Comparison of ENCODE assay signal across 17 cellular contexts in the genomic region with DNA sequence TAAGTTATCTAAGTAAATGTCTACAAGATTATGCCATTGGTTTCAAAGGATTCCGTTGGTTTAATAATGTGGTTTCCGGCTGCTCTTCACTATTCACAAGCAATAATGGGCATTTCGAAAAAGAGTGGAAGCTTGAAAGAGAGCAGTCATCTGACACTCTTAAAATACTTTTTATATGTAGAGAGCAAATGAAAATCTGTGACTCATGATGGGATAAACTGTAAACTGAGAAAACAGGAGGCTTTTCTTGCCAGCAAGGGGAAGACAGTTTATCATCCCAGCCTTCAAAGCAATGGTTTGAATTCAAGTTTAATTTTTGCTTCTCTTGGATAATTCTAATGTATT.
A peak's percentile ranks its signal among the peaks of the same experiment; 100 is the strongest.
DNase-seq lines count a peak whose midpoint lies in the region; FAIRE-seq and TF ChIP-seq lines count a peak whose summit lies in the region.
"Had no signal": no experiment of that assay in that cellular context is flagged by ENCODE, and none has a peak within 500 bp of the region (broad histone marks: within the 10 kb centered on the region; RNA-seq: fewer than 3 reads in every experiment).

No MANE protein-coding gene starts in this region.

- intact Hi-C loops in esophagus squamous epithelium (cut with DNase I): no loop called here

- H3K4me1 Mint-ChIP-seq in HFFc6 (ENCODE audit: low read depth) (peaks cover 67% of the 10 kb centered on the region), neural progenitor cell (peaks cover 24% of the 10 kb centered on the region)
- H3K4me1 Mint-ChIP-seq: T-cell had no signal

- H3K27me3 Mint-ChIP-seq in HFFc6 (ENCODE audit: insufficient read depth): no peaks in the 10 kb centered on the region; the same call in 1 of the 2 replicates
- no peaks in the 10 kb centered on the region for H3K27me3 Mint-ChIP-seq in neural progenitor cell (ENCODE audit: insufficient read depth, low read depth)
- H3K27me3 Mint-ChIP-seq: T-cell had no signal

- H3K4me3 Mint-ChIP-seq in HFFc6: peak overlapping the region; percentile 62
- no peak overlapping the region for H3K4me3 Mint-ChIP-seq in neural progenitor cell
- H3K4me3 Mint-ChIP-seq: activated T-cell treated with anti-CD3 and anti-CD28 coated beads, Interleukin-2, amount 50 U/mL, for 72 hours; T-cell had no signal

- CTCF ChIA-PET in AG04450 (lab: Charles Lee): interaction anchor here (1.2 kb wide), 1 partner anchor 50 kb away, joined by 3 read pairs; no protein-coding TSS in a partner anchor

- H3K27me3 ChIP-seq in AG04450 (ENCODE audit: control insufficient read depth, insufficient read depth, low read length) (no peaks in the 10 kb centered on the region), esophagus squamous epithelium (no peaks in the 10 kb centered on the region), right atrium auricular region (no peaks in the 10 kb centered on the region), neural progenitor cell (no peaks in the 10 kb centered on the region)
- H3K27me3 ChIP-seq: body of pancreas, vagina had no signal

- FAIRE-seq in GM12892 (lab: Jason Lieb, UNC): no peak
- FAIRE-seq: endometrium had no signal

- H3K79me2 ChIP-seq in neural progenitor cell (ENCODE audit: low read depth): no peaks in the 10 kb centered on the region

- H3K36me3 ChIP-seq in esophagus squamous epithelium (no peaks in the 10 kb centered on the region), right atrium auricular region (no peaks in the 10 kb centered on the region), neural progenitor cell (no peaks in the 10 kb centered on the region)
- H3K36me3 ChIP-seq: vagina had no signal

- no peak overlapping the region for H3K4me3 ChIP-seq in AG04450 (ENCODE audit: low read depth, low read length)
- peak overlapping the region; percentile 9; the same call in 1 of the 2 replicates for H3K4me3 ChIP-seq in WI38 (ENCODE audit: low read depth, low read length)
- H3K4me3 ChIP-seq in esophagus squamous epithelium: no peak overlapping the region
- no peak overlapping the region for H3K4me3 ChIP-seq in right atrium auricular region
- H3K4me3 ChIP-seq in neural progenitor cell: no peak overlapping the region
- H3K4me3 ChIP-seq: body of pancreas, vagina had no signal

- H3K9me3 Mint-ChIP-seq in HFFc6: no peaks in the 10 kb centered on the region
- H3K9me3 Mint-ChIP-seq in neural progenitor cell: no peaks in the 10 kb centered on the region
- H3K9me3 Mint-ChIP-seq: activated T-cell treated with anti-CD3 and anti-CD28 coated beads, Interleukin-2, amount 50 U/mL, for 72 hours; T-cell had no signal

- H3K9ac ChIP-seq in neural progenitor cell: no peak overlapping the region

- no peak overlapping the region for H2AFZ ChIP-seq in neural progenitor cell (replicated peaks)

- peak; percentile 27 for DNase-seq in AG04450 (ENCODE audit: low read depth, low spot score)
- peak; percentile 59 for DNase-seq in HFFc6
- DNase-seq in foreskin melanocyte: peak; percentile 78
- DNase-seq in esophagus squamous epithelium (lab: John Stamatoyannopoulos, UW): no peak
- DNase-seq in right atrium auricular region (ENCODE audit: low spot score): no peak
- no peak for DNase-seq in GM12892 (ENCODE audit: insufficient read length)
- no peak for DNase-seq in neural progenitor cell (ENCODE audit: low spot score)
- DNase-seq: activated CD4-positive, alpha-beta T cell treated with anti-CD3 and anti-CD28 coated beads for 1 hour; activated T-cell treated with anti-CD3 and anti-CD28 coated beads, Interleukin-2, amount 50 U/mL, for 72 hours; body of pancreas; C1 segment of cervical spinal cord; Karpas-422; stimulated activated CD8-positive, alpha-beta memory T cell treated with anti-CD3 and anti-CD28 coated beads, Interleukin-4, amount 100 ng/mL, for 48 hours; T-cell had no signal

- WGBS in esophagus squamous epithelium, 2 donors: 89 to 93% methylated on average over 3 of the region's 3 CpGs

- no peaks in the 10 kb centered on the region for H3F3A ChIP-seq in neural progenitor cell (ENCODE audit: low read depth)

- TF ChIP-seq CTCF in AG04450 (IDR thresholded peaks at IDR 0.05; ENCODE audit: low read depth, low read length) (no peak), HFFc6 (IDR thresholded peaks at IDR 0.05) (no peak), WI38 (IDR thresholded peaks at IDR 0.05; ENCODE audit: low read depth, low read length) (no peak), esophagus squamous epithelium (IDR thresholded peaks at IDR 0.05) (no peak), right atrium auricular region (IDR thresholded peaks at IDR 0.05) (no peak), neural progenitor cell (IDR thresholded peaks at IDR 0.05) (no peak)

- H3K27ac ChIP-seq in AG04450 (ENCODE audit: low read depth, low read length): no peak overlapping the region
- H3K27ac ChIP-seq in esophagus squamous epithelium: no peak overlapping the region
- H3K27ac ChIP-seq in right atrium auricular region: no peak overlapping the region
- no peak overlapping the region for H3K27ac ChIP-seq in neural progenitor cell
- H3K27ac ChIP-seq: body of pancreas, vagina had no signal

- H3K4me1 ChIP-seq in esophagus squamous epithelium (no peaks in the 10 kb centered on the region), right atrium auricular region (no peaks in the 10 kb centered on the region), neural progenitor cell (no peaks in the 10 kb centered on the region)
- H3K4me1 ChIP-seq: body of pancreas, vagina had no signal

- TF ChIP-seq POLR2A in esophagus squamous epithelium (IDR thresholded peaks at IDR 0.05) (no peak), GM12892 (IDR thresholded peaks at IDR 0.05; ENCODE audit: low read depth, low read length) (no peak)

- H3K36me3 Mint-ChIP-seq in HFFc6 (ENCODE audit: low read depth) (no peaks in the 10 kb centered on the region), neural progenitor cell (no peaks in the 10 kb centered on the region)

- H3K27ac Mint-ChIP-seq in HFFc6 (peak overlapping the region; percentile 71), neural progenitor cell (no peak overlapping the region)
- H3K27ac Mint-ChIP-seq: activated T-cell treated with anti-CD3 and anti-CD28 coated beads, Interleukin-2, amount 50 U/mL, for 72 hours; T-cell had no signal

- H3K9me3 ChIP-seq in AG04450 (ENCODE audit: control insufficient read depth, insufficient read depth, low read length) (no peaks in the 10 kb centered on the region), esophagus squamous epithelium (no peaks in the 10 kb centered on the region), right atrium auricular region (no peaks in the 10 kb centered on the region), neural progenitor cell (ENCODE audit: low read depth) (no peaks in the 10 kb centered on the region)
- H3K9me3 ChIP-seq: body of pancreas, vagina had no signal

- H3K4me2 ChIP-seq in neural progenitor cell: no peak overlapping the region

- H4K20me1 ChIP-seq in neural progenitor cell (ENCODE audit: low read depth): no peaks in the 10 kb centered on the region

- POLR2A ChIA-PET in AG04450 (lab: Yijun Ruan, JAX): no interaction called here

Comparison
In these comparisons a context has a peak if more than half of its experiments do, and no peak if none do; other contexts are left out.
1. DNase-seq: peak in AG04450 (single experiment), HFFc6 (single experiment) and foreskin melanocyte (single experiment); none in esophagus squamous epithelium (single experiment), right atrium auricular region (single experiment), GM12892 (single experiment) and neural progenitor cell (single experiment).